Comparison of ENCODE assay signal across 7 cellular contexts in genomic region chr17:68457539-68458259, GRCh38. TPM values are rescaled to one million over a fixed set of nuclear protein-coding genes. Genes with fewer than 3 reads are reported as not detected.
DNase-seq lines count a peak whose midpoint lies in the region; ATAC-seq, FAIRE-seq and TF ChIP-seq lines count a peak whose summit lies in the region.

No MANE protein-coding gene starts in this region.

- FAIRE-seq in TTC549 (lab: Jason Lieb, UNC): peak; percentile 15

- H3K36me3 ChIP-seq in brain microvascular endothelial cell (replicated peaks) (no peaks in the 10 kb centered on the region), iPS DF 6.9 (ENCODE audit: control insufficient read depth, insufficient read depth, low read length) (no peaks in the 10 kb centered on the region), gastrocnemius medialis (peaks cover 0 to 3% of the 10 kb centered on the region in 2 donors)

- no CpG with 5 or more reads among the region's 54 CpGs for WGBS in iPS DF 6.9 (ENCODE audit: insufficient coverage, insufficient read length)

- DNase-seq in NCI-H2081 treated with DMSO at 0.1 percent for 48 hours (lab: John Stamatoyannopoulos, UW): peak; percentile 90
- DNase-seq in brain microvascular endothelial cell: peak; percentile 99
- DNase-seq in iPS DF 6.9 (ENCODE audit: low read depth, low spot score): peak; percentile 91
- peak; percentile 99 for DNase-seq in gastrocnemius medialis

- H3K27me3 ChIP-seq in brain microvascular endothelial cell (replicated peaks): no peaks in the 10 kb centered on the region
- H3K27me3 ChIP-seq in iPS DF 6.9 (ENCODE audit: control insufficient read depth, insufficient read depth, low read length): no peaks in the 10 kb centered on the region
- no peaks in the 10 kb centered on the region for H3K27me3 ChIP-seq in gastrocnemius medialis

- ATAC-seq in GM18517 (IDR thresholded peaks at IDR 0.05; ENCODE audit: unreplicated experiment) (peak; percentile 59), HG03039 (IDR thresholded peaks at IDR 0.05; ENCODE audit: unreplicated experiment) (peak; percentile 74), gastrocnemius medialis (peak; percentile 57 to 63)

- intact Hi-C loops in gastrocnemius medialis (cut with DNase I; ENCODE audit: low total_unique reads): loop anchor here (2.0 kb wide), 1 partner anchor 55 kb away; the partner anchor contains the start of gene PRKAR1A

- H3K4me1 ChIP-seq in iPS DF 6.9 (ENCODE audit: control insufficient read depth, insufficient read depth, low read length) (peaks cover 2% of the 10 kb centered on the region; the same call in 1 of the 2 replicates), gastrocnemius medialis (peaks cover 71 to 78% of the 10 kb centered on the region in 2 donors)

- H3K9me3 ChIP-seq in iPS DF 6.9 (ENCODE audit: control insufficient read depth, insufficient read depth, low read length) (no peaks in the 10 kb centered on the region), gastrocnemius medialis (no peaks in the 10 kb centered on the region)

- in situ Hi-C loops in brain microvascular endothelial cell (cut with HindIII; ENCODE audit: low pct_ligation_motif_present, low sequenced_read_pairs) (no loop called here), gastrocnemius medialis (cut with MboI; ENCODE audit: low sequenced_read_pairs in 4 of 4) (loop anchor here in 1 of 4 donors (10.0 kb wide), 1 partner anchor 57 kb away; the partner anchor contains the start of gene PRKAR1A)

- H3K4me3 ChIP-seq in brain microvascular endothelial cell (ENCODE audit: low read depth, low read length) (peak overlapping the region; percentile 63), iPS DF 6.9 (ENCODE audit: low read length) (peak overlapping the region; percentile 29; the same call in 1 of the 2 replicates), gastrocnemius medialis (peak overlapping the region; percentile 57 to 97 (median 62))

- H3K27ac ChIP-seq in brain microvascular endothelial cell (peak overlapping the region; percentile 83), iPS DF 6.9 (ENCODE audit: low read length) (no peak overlapping the region), gastrocnemius medialis (peak overlapping the region; percentile 91 to 100 (median 94))

- TF ChIP-seq POLR2A in gastrocnemius medialis (IDR thresholded peaks at IDR 0.05): peak; percentile 96 to 99

- no peak for TF ChIP-seq CTCF in brain microvascular endothelial cell (IDR thresholded peaks at IDR 0.05; ENCODE audit: low read depth, low read length, missing control alignments)
- TF ChIP-seq CTCF in gastrocnemius medialis (IDR thresholded peaks at IDR 0.05 in 4 of 5, conservative IDR thresholded peaks at IDR 0.05 in 1 of 5): peak in 2 of 5 experiments; percentile 16 to 17

RNA-seq across cellular contexts. Expression of gene WIPI1, which starts 0.4 kb away (rescaled TPM):
- 100 to 1,000 TPM in 2 of 4 donors, 10 to 100 TPM in 2; 79.1 to 182 (median 92.0) TPM for total RNA-seq in gastrocnemius medialis

RNA-seq across cellular contexts. Expression of gene PRKAR1A, which starts 54.5 kb away (rescaled TPM):
- 100 to 1,000 TPM; 271 to 656 (median 557) TPM for total RNA-seq in gastrocnemius medialis
